Comparison of ENCODE assay signal across 1 cellular context in the genomic region with DNA sequence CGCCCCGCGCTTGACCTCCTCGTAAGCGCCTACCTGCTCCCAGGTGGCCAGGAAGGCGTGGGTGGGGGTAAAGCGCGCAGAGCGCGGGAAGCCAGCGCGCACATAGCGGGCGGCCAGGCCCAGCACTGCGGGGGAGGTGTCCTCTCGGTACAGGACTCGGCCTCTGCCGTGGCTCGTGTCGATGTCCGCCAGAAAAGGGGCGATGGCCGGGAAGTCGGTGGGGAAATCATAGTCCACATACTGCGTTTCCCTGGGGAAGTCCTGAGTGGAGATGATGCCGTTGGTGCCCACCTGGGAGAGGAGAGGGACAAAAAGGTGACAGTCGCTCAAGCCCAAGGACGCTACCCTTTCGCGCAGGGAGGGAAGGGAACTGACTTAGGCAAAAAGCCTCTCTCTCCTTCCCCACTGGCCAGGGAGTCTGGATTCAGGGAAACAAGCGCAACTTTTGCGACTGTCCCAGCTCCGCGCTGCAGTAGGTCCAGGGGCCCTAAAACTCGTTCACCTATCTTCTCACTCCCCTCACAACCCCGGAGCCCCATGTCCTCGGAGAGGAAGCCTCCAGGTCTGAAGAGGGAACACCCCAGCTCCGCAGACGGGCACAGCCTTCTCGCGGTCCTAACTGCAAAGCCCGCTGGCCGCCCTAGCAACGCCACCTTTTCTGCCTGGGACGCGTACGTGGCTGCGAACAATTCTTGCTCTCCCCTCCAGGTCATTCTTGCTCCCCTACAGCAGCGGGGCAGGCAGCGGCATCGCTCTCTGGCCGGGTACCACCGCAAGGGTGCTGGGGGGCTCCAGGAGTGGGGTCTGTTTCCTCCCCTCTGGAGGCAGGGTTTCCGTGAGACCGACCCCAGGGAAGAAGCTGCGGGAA.
TF ChIP-seq lines count a peak whose summit lies in the region.

No MANE protein-coding gene starts in this region.

TF ChIP-seq in HepG2, 621 proteins besides CTCF, POLR2A, EP300 and RAD21 (continued from another document):
- TF ChIP-seq, protein P1, sequence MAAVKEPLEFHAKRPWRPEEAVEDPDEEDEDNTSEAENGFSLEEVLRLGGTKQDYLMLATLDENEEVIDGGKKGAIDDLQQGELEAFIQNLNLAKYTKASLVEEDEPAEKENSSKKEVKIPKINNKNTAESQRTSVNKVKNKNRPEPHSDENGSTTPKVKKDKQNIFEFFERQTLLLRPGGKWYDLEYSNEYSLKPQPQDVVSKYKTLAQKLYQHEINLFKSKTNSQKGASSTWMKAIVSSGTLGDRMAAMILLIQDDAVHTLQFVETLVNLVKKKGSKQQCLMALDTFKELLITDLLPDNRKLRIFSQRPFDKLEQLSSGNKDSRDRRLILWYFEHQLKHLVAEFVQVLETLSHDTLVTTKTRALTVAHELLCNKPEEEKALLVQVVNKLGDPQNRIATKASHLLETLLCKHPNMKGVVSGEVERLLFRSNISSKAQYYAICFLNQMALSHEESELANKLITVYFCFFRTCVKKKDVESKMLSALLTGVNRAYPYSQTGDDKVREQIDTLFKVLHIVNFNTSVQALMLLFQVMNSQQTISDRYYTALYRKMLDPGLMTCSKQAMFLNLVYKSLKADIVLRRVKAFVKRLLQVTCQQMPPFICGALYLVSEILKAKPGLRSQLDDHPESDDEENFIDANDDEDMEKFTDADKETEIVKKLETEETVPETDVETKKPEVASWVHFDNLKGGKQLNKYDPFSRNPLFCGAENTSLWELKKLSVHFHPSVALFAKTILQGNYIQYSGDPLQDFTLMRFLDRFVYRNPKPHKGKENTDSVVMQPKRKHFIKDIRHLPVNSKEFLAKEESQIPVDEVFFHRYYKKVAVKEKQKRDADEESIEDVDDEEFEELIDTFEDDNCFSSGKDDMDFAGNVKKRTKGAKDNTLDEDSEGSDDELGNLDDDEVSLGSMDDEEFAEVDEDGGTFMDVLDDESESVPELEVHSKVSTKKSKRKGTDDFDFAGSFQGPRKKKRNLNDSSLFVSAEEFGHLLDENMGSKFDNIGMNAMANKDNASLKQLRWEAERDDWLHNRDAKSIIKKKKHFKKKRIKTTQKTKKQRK (IDR thresholded peaks at IDR 0.05; ENCODE audit: low read length), result no peak
- TF ChIP-seq, protein P2, sequence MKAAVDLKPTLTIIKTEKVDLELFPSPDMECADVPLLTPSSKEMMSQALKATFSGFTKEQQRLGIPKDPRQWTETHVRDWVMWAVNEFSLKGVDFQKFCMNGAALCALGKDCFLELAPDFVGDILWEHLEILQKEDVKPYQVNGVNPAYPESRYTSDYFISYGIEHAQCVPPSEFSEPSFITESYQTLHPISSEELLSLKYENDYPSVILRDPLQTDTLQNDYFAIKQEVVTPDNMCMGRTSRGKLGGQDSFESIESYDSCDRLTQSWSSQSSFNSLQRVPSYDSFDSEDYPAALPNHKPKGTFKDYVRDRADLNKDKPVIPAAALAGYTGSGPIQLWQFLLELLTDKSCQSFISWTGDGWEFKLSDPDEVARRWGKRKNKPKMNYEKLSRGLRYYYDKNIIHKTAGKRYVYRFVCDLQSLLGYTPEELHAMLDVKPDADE (CRISPR knock-in tag; IDR thresholded peaks at IDR 0.05), result no peak
- 0 out of 2 replicates have a peak, but pooled peaks have one; percentile 76 for TF ChIP-seq EZH2 (conservative IDR thresholded peaks at IDR 0.05; ENCODE audit: low read depth, low read length)
